In genomic region chr10:14648042-14648765, GRCh38 we compare ENCODE assay signal across 8 cellular contexts.
DNase-seq lines count a peak whose midpoint lies in the region; ATAC-seq, FAIRE-seq and TF ChIP-seq lines count a peak whose summit lies in the region.

No MANE protein-coding gene starts in this region.

- no peaks in the 10 kb centered on the region for H3K27me3 ChIP-seq in H1 (replicated peaks in 1 of 4; ENCODE audit: control insufficient read depth in 3 of 4, extremely low read depth in 1 of 4, insufficient read depth in 3 of 4, low read length in 3 of 4)
- no peaks in the 10 kb centered on the region for H3K27me3 ChIP-seq in mucosa of rectum (ENCODE audit: control insufficient read depth in 2 of 2, insufficient read depth in 2 of 2, low read length in 2 of 2)

- no peak for FAIRE-seq in H1 (lab: Jason Lieb, UNC)

- no peak overlapping the region for H3K4me2 ChIP-seq in H1 (ENCODE audit: insufficient read depth in 1 of 2, low read depth in 2 of 2, low read length in 2 of 2)

- no peak overlapping the region for H3K9ac ChIP-seq in H1 (replicated peaks in 1 of 4; ENCODE audit: extremely low read depth in 1 of 4, low read depth in 3 of 4, low read length in 3 of 4)
- peak overlapping the region; percentile 29 to 72 for H3K9ac ChIP-seq in mucosa of rectum (ENCODE audit: low read depth in 1 of 2, low read length in 2 of 2)

- TF ChIP-seq CTCF in H1 (IDR thresholded peaks at IDR 0.05; ENCODE audit: control extremely low read depth in 1 of 3, insufficient read depth in 1 of 3, low read depth in 1 of 3, low read length in 3 of 3), result no peak

- H3K4ac ChIP-seq in H1 (replicated peaks; ENCODE audit: insufficient read length, low read depth, low read length), result no peak overlapping the region

- peak; percentile 64 for DNase-seq in NCI-H2227 treated with DMSO at 0.1 percent for 48 hours (lab: John Stamatoyannopoulos, UW)
- peak; percentile 38 to 41 for DNase-seq in activated CD8-positive, alpha-beta memory T cell treated with anti-CD3 and anti-CD28 coated beads for 1 hour (ENCODE audit: extremely low read depth in 1 of 2, low read depth in 1 of 2)
- no peak for DNase-seq in H1 (ENCODE audit: low read depth in 1 of 2, low spot score in 2 of 2)
- DNase-seq in stimulated activated CD8-positive, alpha-beta memory T cell treated with anti-CD3 and anti-CD28 coated beads, Interleukin-2, amount 100 ng/mL, for 48 hours (ENCODE audit: low read depth in 2 of 2), result peak; percentile 31 to 33
- DNase-seq in H4 (ENCODE audit: low spot score), result no peak

- H3K9me3 ChIP-seq in H1 (ENCODE audit: insufficient read depth in 2 of 2, low read depth in 1 of 2, low read length in 1 of 2) (no peaks in the 10 kb centered on the region), mucosa of rectum (ENCODE audit: control insufficient read depth in 2 of 2, low read length in 2 of 2) (no peaks in the 10 kb centered on the region)

- TF ChIP-seq EP300 in H1 (IDR thresholded peaks at IDR 0.05; ENCODE audit: borderline replicate concordance in 1 of 2, low read depth in 2 of 2, low read length in 2 of 2), result no peak

- no peak overlapping the region; the same call in 1 of the 2 replicates for H2AK5ac ChIP-seq in H1 (ENCODE audit: low read depth, low read length)

- POLR2A ChIA-PET in H1 (lab: Charles Lee; ENCODE audit: partially characterized antibody), result no interaction called here

- no peaks in the 10 kb centered on the region for H3K79me2 ChIP-seq in H1 (ENCODE audit: control insufficient read depth in 1 of 2, insufficient read depth in 2 of 2, low read length in 2 of 2)

- no peak overlapping the region for H3K27ac ChIP-seq in H1 (ENCODE audit: low read depth, low read length)
- H3K27ac ChIP-seq in mucosa of rectum (ENCODE audit: low read depth in 2 of 2, low read length in 2 of 2), result peak overlapping the region; percentile 77 to 92

- H3K14ac ChIP-seq in H1 (ENCODE audit: insufficient read length), result no peak overlapping the region

- H3K18ac ChIP-seq in H1 (ENCODE audit: extremely low read depth, low read length), result no peak overlapping the region

- H2AFZ ChIP-seq in H1 (ENCODE audit: low read length), result no peak overlapping the region

- no peaks in the 10 kb centered on the region for H3K23me2 ChIP-seq in H1 (ENCODE audit: low read depth, low read length)

- WGBS in H1 (ENCODE audit: extremely low coverage in 1 of 2, insufficient coverage in 1 of 2, insufficient read length in 1 of 2, insufficient replicate concordance in 2 of 2, low coverage in 1 of 2, low lambda C conversion rate in 2 of 2, missing lambda C conversion rate in 1 of 2), 2 experiments, result 80% methylated on average over 14 of the region's 14 CpGs; no CpG with 5 or more reads in 1 of the 2 experiments

- ATAC-seq in GM18517 (IDR thresholded peaks at IDR 0.05; ENCODE audit: unreplicated experiment) (peak; percentile 93), HG02973 (IDR thresholded peaks at IDR 0.05; ENCODE audit: unreplicated experiment) (peak; percentile 93)

- peak overlapping the region; percentile 13 for H2BK120ac ChIP-seq in H1 (replicated peaks; ENCODE audit: low read depth, low read length)

- H4K8ac ChIP-seq in H1 (ENCODE audit: extremely low read depth, insufficient read depth, low read length), result no peak overlapping the region; the same call in none of the 2 replicates

- H3K4me3 ChIP-seq in H1 (ENCODE audit: extremely low read depth in 1 of 4, insufficient read depth in 2 of 4, low read depth in 3 of 4, low read length in 4 of 4) (no peak overlapping the region), mucosa of rectum (ENCODE audit: low read length in 2 of 2) (peak overlapping the region; percentile 20 to 69)

- CTCF ChIA-PET in H1 (lab: Charles Lee; ENCODE audit: partially characterized antibody), result no interaction called here

- H3K56ac ChIP-seq in H1 (replicated peaks; ENCODE audit: insufficient read length, low read depth, low read length), result no peak overlapping the region

- no peak overlapping the region for H4K91ac ChIP-seq in H1 (replicated peaks; ENCODE audit: insufficient read length, low read length)

- no peak overlapping the region for H2BK5ac ChIP-seq in H1 (ENCODE audit: low read depth, low read length)

- TF ChIP-seq RAD21 in H1 (IDR thresholded peaks at IDR 0.05 in 1 of 2, conservative IDR thresholded peaks at IDR 0.05 in 1 of 2; ENCODE audit: low read depth in 2 of 2, low read length in 2 of 2), result no peak

- H4K5ac ChIP-seq in H1 (ENCODE audit: insufficient read length, low read depth, low read length), result no peak overlapping the region

- H2BK15ac ChIP-seq in H1 (ENCODE audit: low read length), result no peak overlapping the region; the same call in 1 of the 2 replicates

- H3K4me1 ChIP-seq in H1 (replicated peaks in 1 of 4; ENCODE audit: control insufficient read depth in 3 of 4, insufficient read depth in 4 of 4, low read length in 3 of 4), result peaks cover 0 to 15% (median 4%) of the 10 kb centered on the region in 4 experiments; a peak in 4 of 7 replicates
- peaks cover 14% of the 10 kb centered on the region in 2 donors for H3K4me1 ChIP-seq in mucosa of rectum (ENCODE audit: control insufficient read depth in 2 of 2, insufficient read depth in 2 of 2, low read length in 2 of 2)

- no peak overlapping the region for H3K23ac ChIP-seq in H1 (ENCODE audit: insufficient read length)

- no peak overlapping the region for H2BK20ac ChIP-seq in H1 (ENCODE audit: low read length)

- no peaks in the 10 kb centered on the region for H3K36me3 ChIP-seq in H1 (ENCODE audit: control insufficient read depth in 2 of 4, insufficient read depth in 4 of 4, low read length in 3 of 4)
- H3K36me3 ChIP-seq in mucosa of rectum (ENCODE audit: control insufficient read depth in 2 of 2, insufficient read depth in 2 of 2, low read length in 2 of 2), result no peaks in the 10 kb centered on the region

- H3K79me1 ChIP-seq in H1 (ENCODE audit: low read depth, low read length), result no peaks in the 10 kb centered on the region

- no peaks in the 10 kb centered on the region for H4K20me1 ChIP-seq in H1 (replicated peaks in 1 of 2; ENCODE audit: control insufficient read depth in 1 of 2, insufficient read depth in 2 of 2, low read length in 2 of 2)

- H2BK12ac ChIP-seq in H1 (ENCODE audit: low read depth, low read length), result no peak overlapping the region

- no peak for TF ChIP-seq POLR2A in H1 (IDR thresholded peaks at IDR 0.05; ENCODE audit: control extremely low read depth in 1 of 2, low read depth in 2 of 2, low read length in 2 of 2)

TF ChIP-seq in H1, 55 proteins besides CTCF, POLR2A, EP300 and RAD21:
- TF ChIP-seq TEAD4 (IDR thresholded peaks at IDR 0.05; ENCODE audit: low read depth, low read length) (no peak), CHD1 (IDR thresholded peaks at IDR 0.05; ENCODE audit: low read depth, low read length) (no peak), RFX5 (IDR thresholded peaks at IDR 0.05; ENCODE audit: borderline replicate concordance, low read depth, low read length) (no peak), YY1 (IDR thresholded peaks at IDR 0.05; ENCODE audit: low read depth, low read length) (no peak), CTBP2 (IDR thresholded peaks at IDR 0.05; ENCODE audit: borderline replicate concordance, insufficient read depth, insufficient read length, low read length) (no peak), EGR1 (IDR thresholded peaks at IDR 0.05; ENCODE audit: borderline replicate concordance, low read depth, low read length) (no peak), FOSL1 (IDR thresholded peaks at IDR 0.05; ENCODE audit: insufficient read depth, low read depth, low read length) (no peak), NANOG (IDR thresholded peaks at IDR 0.05; ENCODE audit: insufficient read depth, low read depth, low read length, poor library complexity, severe bottlenecking) (no peak), NRF1 (IDR thresholded peaks at IDR 0.05; ENCODE audit: low read depth, low read length) (no peak), POU5F1 (IDR thresholded peaks at IDR 0.05; ENCODE audit: low read depth, low read length) (no peak), SRF (IDR thresholded peaks at IDR 0.05; ENCODE audit: low read depth, low read length) (no peak), ATF2 (IDR thresholded peaks at IDR 0.05; ENCODE audit: low read length) (no peak), SP1 (IDR thresholded peaks at IDR 0.05; ENCODE audit: low read depth, low read length) (no peak), CREB1 (IDR thresholded peaks at IDR 0.05) (no peak), HDAC6 (IDR thresholded peaks at IDR 0.05; ENCODE audit: low read depth, low read length) (no peak), SAP30 (IDR thresholded peaks at IDR 0.05; ENCODE audit: insufficient read depth, insufficient replicate concordance, low read length) (no peak)

Comparison
In these comparisons a context has a peak if more than half of its experiments do, and no peak if none do; other contexts are left out.
1. DNase-seq: peak in NCI-H2227 treated with DMSO at 0.1 percent for 48 hours (single experiment), activated CD8-positive, alpha-beta memory T cell treated with anti-CD3 and anti-CD28 coated beads for 1 hour (2 of 2) and stimulated activated CD8-positive, alpha-beta memory T cell treated with anti-CD3 and anti-CD28 coated beads, Interleukin-2, amount 100 ng/mL, for 48 hours (2 of 2); none in H1 (0 of 2) and H4 (single experiment).
2. H3K4me3 ChIP-seq: peak in mucosa of rectum (2 of 2); none in H1 (0 of 4).
3. H3K9ac ChIP-seq: peak in mucosa of rectum (2 of 2); none in H1 (0 of 4).